In the genomic region with DNA sequence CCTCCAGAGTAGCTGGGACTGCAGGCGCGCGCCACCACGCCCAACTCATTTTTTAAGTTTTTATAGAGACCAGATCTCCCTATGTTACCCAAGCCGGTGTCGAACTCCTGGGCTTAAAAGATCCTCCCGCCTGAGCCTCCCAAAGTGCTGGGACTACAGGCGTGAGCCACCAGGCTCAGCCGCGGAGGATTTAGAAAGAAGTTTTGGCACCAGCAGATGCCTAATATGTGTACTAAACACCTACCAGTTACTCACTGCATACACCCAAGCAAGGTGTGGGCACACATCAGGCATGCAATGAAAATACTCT, we compare ENCODE assay signal across 8 cellular contexts. TPM values are rescaled to one million over a fixed set of nuclear protein-coding genes. Genes with fewer than 3 reads are reported as not detected.
DNase-seq lines count a peak whose midpoint lies in the region; ATAC-seq, FAIRE-seq and TF ChIP-seq lines count a peak whose summit lies in the region.

No MANE protein-coding gene starts in this region.

- no peak for ATAC-seq in CD8-positive, alpha-beta T cell
- no peak for ATAC-seq in PC-3
- no peak for ATAC-seq in HG03469 (IDR thresholded peaks at IDR 0.05; ENCODE audit: unreplicated experiment)

- no peaks in the 10 kb centered on the region for H3K27me3 ChIP-seq in CD8-positive, alpha-beta T cell (ENCODE audit: insufficient read depth, low read length)
- H3K27me3 ChIP-seq in PC-3 (ENCODE audit: low read length) (no peaks in the 10 kb centered on the region), endothelial cell of umbilical vein (ENCODE audit: control insufficient read depth in 2 of 2, insufficient read depth in 2 of 2, low read length in 2 of 2) (no peaks in the 10 kb centered on the region)

- dilution Hi-C loops in endothelial cell of umbilical vein (cut with MboI; ENCODE audit: extremely low pct_ligation_motif_present, low sequenced_read_pairs): no loop called here

- POLR2A ChIA-PET in CD8-positive, alpha-beta T cell (lab: Charles Lee): interaction anchor here (1.0 to 1.6 kb wide), 5 partner anchors 39 to 1215 kb away, joined by 3 to 6 read pairs (median 5); a partner anchor contains a TSS
- POLR2A ChIA-PET in PC-3 (lab: Charles Lee; ENCODE audit: unreplicated experiment): interaction anchor here (0.6 kb wide), 1 partner anchor 943 kb away, joined by 3 read pairs; no protein-coding TSS in a partner anchor
- POLR2A ChIA-PET in endothelial cell of umbilical vein (lab: Charles Lee): no interaction called here
- POLR2A ChIA-PET in GM10248 (lab: Yijun Ruan, JAX): interaction anchor here (0.7 kb wide), 1 partner anchor 165 kb away, joined by 3 read pairs; a partner anchor contains a TSS

- no peak overlapping the region for H3K9ac ChIP-seq in PC-3 (ENCODE audit: low read length)
- no peak overlapping the region for H3K9ac ChIP-seq in endothelial cell of umbilical vein (replicated peaks; ENCODE audit: extremely low read depth, insufficient read depth, low read length)

- peak overlapping the region; percentile 82 for H3K4me3 ChIP-seq in CD8-positive, alpha-beta T cell (ENCODE audit: low read depth, low read length)
- H3K4me3 ChIP-seq in PC-3 (ENCODE audit: low read length): peak overlapping the region; percentile 85
- peak overlapping the region in 2 of 3 experiments; percentile 62 to 78 for H3K4me3 ChIP-seq in endothelial cell of umbilical vein (replicated peaks in 1 of 3; ENCODE audit: insufficient read depth in 1 of 3, low read depth in 1 of 3, low read length in 3 of 3)

- H3K27me3 Mint-ChIP-seq in CD8-positive, alpha-beta T cell (ENCODE audit: low read depth): no peaks in the 10 kb centered on the region
- no peaks in the 10 kb centered on the region for H3K27me3 Mint-ChIP-seq in osteocyte (ENCODE audit: unreplicated experiment)

- H3K4me2 ChIP-seq in PC-3 (ENCODE audit: low read length): peak overlapping the region; percentile 89
- peak overlapping the region; percentile 56 for H3K4me2 ChIP-seq in endothelial cell of umbilical vein (ENCODE audit: insufficient read depth, low read length)

- no peak for TF ChIP-seq CTCF in CD8-positive, alpha-beta T cell (IDR thresholded peaks at IDR 0.05)
- TF ChIP-seq CTCF in PC-3 (conservative IDR thresholded peaks at IDR 0.05; ENCODE audit: low read depth, low read length) (no peak), endothelial cell of umbilical vein (IDR thresholded peaks at IDR 0.05; ENCODE audit: extremely low read depth in 1 of 2, insufficient read depth in 1 of 2, low read depth in 1 of 2, low read length in 2 of 2) (no peak), osteocyte (IDR thresholded peaks at IDR 0.05) (no peak), GM10248 (IDR thresholded peaks at IDR 0.05; ENCODE audit: control extremely low read depth, extremely low read depth, low read depth, missing control alignments) (no peak)

- CTCF ChIA-PET in CD8-positive, alpha-beta T cell (lab: Charles Lee): no interaction called here
- CTCF ChIA-PET in PC-3 (lab: Charles Lee) (no interaction called here), endothelial cell of umbilical vein (lab: Charles Lee) (interaction anchor here (1.6 kb wide), 1 partner anchor 11 kb away, joined by 3 read pairs; no protein-coding TSS in a partner anchor), GM10248 (lab: Yijun Ruan, JAX) (interaction anchor here (1.5 to 2.0 kb wide), 2 partner anchors 150 to 471 kb away, joined by 3 to 6 read pairs; a partner anchor contains a TSS)

- H3F3A ChIP-seq in PC-3 (ENCODE audit: low read length, unreplicated experiment): no peaks in the 10 kb centered on the region

- H3K4me3 Mint-ChIP-seq in CD8-positive, alpha-beta T cell: peak overlapping the region; percentile 95
- H3K4me3 Mint-ChIP-seq in osteocyte (ENCODE audit: unreplicated experiment): peak overlapping the region; percentile 83

- peaks cover 14% of the 10 kb centered on the region for H3K9me3 Mint-ChIP-seq in CD8-positive, alpha-beta T cell
- H3K9me3 Mint-ChIP-seq in osteocyte (ENCODE audit: unreplicated experiment): no peaks in the 10 kb centered on the region

- no peaks in the 10 kb centered on the region for H3K9me3 ChIP-seq in CD8-positive, alpha-beta T cell (ENCODE audit: low read length)
- H3K9me3 ChIP-seq in PC-3 (ENCODE audit: low read length) (no peaks in the 10 kb centered on the region), endothelial cell of umbilical vein (replicated peaks; ENCODE audit: control insufficient read depth, insufficient read depth, low read length) (no peaks in the 10 kb centered on the region)

- H3K36me3 Mint-ChIP-seq in CD8-positive, alpha-beta T cell: peaks cover 25% of the 10 kb centered on the region
- peaks cover 3% of the 10 kb centered on the region for H3K36me3 Mint-ChIP-seq in osteocyte (ENCODE audit: unreplicated experiment)

- peak overlapping the region; percentile 84 for H3K27ac ChIP-seq in CD8-positive, alpha-beta T cell (ENCODE audit: low read depth, low read length)
- H3K27ac ChIP-seq in PC-3 (ENCODE audit: low read length): no peak overlapping the region
- no peak overlapping the region for H3K27ac ChIP-seq in endothelial cell of umbilical vein (ENCODE audit: insufficient read depth, low read depth, low read length)

- H3K9me1 ChIP-seq in endothelial cell of umbilical vein (replicated peaks; ENCODE audit: control insufficient read depth, extremely low read depth, insufficient read depth, low read length): no peaks in the 10 kb centered on the region

- peaks cover 3% of the 10 kb centered on the region for H3K36me3 ChIP-seq in CD8-positive, alpha-beta T cell (ENCODE audit: insufficient read depth, low read length)
- H3K36me3 ChIP-seq in PC-3 (ENCODE audit: low read depth, low read length) (no peaks in the 10 kb centered on the region), endothelial cell of umbilical vein (ENCODE audit: control insufficient read depth in 2 of 2, extremely low read depth in 1 of 2, insufficient read depth in 2 of 2, low read length in 2 of 2) (no peaks in the 10 kb centered on the region)

- TSS peak; percentile 30 for BruUV-seq in PC-3 (replicated peaks; lab: Mats Ljungman, UMichigan)
- BruUV-seq in endothelial cell of umbilical vein (replicated peaks; lab: Mats Ljungman, UMichigan): no TSS peak

- H3K27ac Mint-ChIP-seq in CD8-positive, alpha-beta T cell: no peak overlapping the region
- peak overlapping the region; percentile 47 for H3K27ac Mint-ChIP-seq in osteocyte (ENCODE audit: unreplicated experiment)

- intact Hi-C loops in CD8-positive, alpha-beta T cell (cut with DNase I, micrococcal nuclease): loop anchor here (1.0 to 5.0 kb wide), 22 partner anchors 39 to 1087 kb away; a partner anchor contains a TSS
- intact Hi-C loops in PC-3 (cut with micrococcal nuclease) (no loop called here), endothelial cell of umbilical vein (cut with micrococcal nuclease) (loop anchor here (1.0 kb wide), 2 partner anchors 110 to 165 kb away; a partner anchor contains a TSS)

- peaks cover 10% of the 10 kb centered on the region for H3K4me1 ChIP-seq in CD8-positive, alpha-beta T cell (ENCODE audit: insufficient read depth, low read length)
- peaks cover 7% of the 10 kb centered on the region; the same call in 1 of the 2 replicates for H3K4me1 ChIP-seq in PC-3 (ENCODE audit: insufficient read depth, low read length)
- peaks cover 7% of the 10 kb centered on the region for H3K4me1 ChIP-seq in endothelial cell of umbilical vein (ENCODE audit: control insufficient read depth, extremely low read depth, insufficient read depth, low read length)

- H3K4me1 Mint-ChIP-seq in CD8-positive, alpha-beta T cell (ENCODE audit: low read depth): peaks cover 28% of the 10 kb centered on the region
- H3K4me1 Mint-ChIP-seq in osteocyte (ENCODE audit: unreplicated experiment): peaks cover 10% of the 10 kb centered on the region

- no peak for FAIRE-seq in endothelial cell of umbilical vein (lab: Jason Lieb, UNC)

- no peaks in the 10 kb centered on the region for H3K79me2 ChIP-seq in PC-3 (ENCODE audit: low read length)
- H3K79me2 ChIP-seq in endothelial cell of umbilical vein (ENCODE audit: control insufficient read depth, insufficient read depth, low read length): no peaks in the 10 kb centered on the region

- H3K9me2 ChIP-seq in PC-3 (replicated peaks; ENCODE audit: low read length): no peaks in the 10 kb centered on the region

- H2AFZ ChIP-seq in PC-3 (ENCODE audit: low read length) (peak overlapping the region; percentile 97), endothelial cell of umbilical vein (ENCODE audit: low read depth, low read length) (peak overlapping the region; percentile 97)

- no peak for TF ChIP-seq POLR2A in endothelial cell of umbilical vein (IDR thresholded peaks at IDR 0.05; ENCODE audit: low read depth, low read length)

- H4K20me1 ChIP-seq in PC-3 (ENCODE audit: low read length) (no peaks in the 10 kb centered on the region), endothelial cell of umbilical vein (replicated peaks; ENCODE audit: control insufficient read depth, extremely low read depth, insufficient read depth, low read length) (no peaks in the 10 kb centered on the region)

- DNase-seq in CD8-positive, alpha-beta T cell: no peak
- DNase-seq in PC-3 (no peak), endothelial cell of umbilical vein (ENCODE audit: low read depth, low spot score) (no peak), osteocyte (ENCODE audit: extremely low spot score, unreplicated experiment) (no peak), UCSD-AML1 (lab: John Stamatoyannopoulos, UW; ENCODE audit: unreplicated experiment) (no peak), GM10248 (ENCODE audit: extremely low spot score) (no peak), NCI-H1105 treated with DMSO at 0.1 percent for 48 hours (lab: John Stamatoyannopoulos, UW) (no peak)

RNA-seq across cellular contexts. Expression of a gene that starts 0.5 kb away (rescaled TPM):
- total RNA-seq in CD8-positive, alpha-beta T cell: 1 to 10 TPM; 5.0 to 5.7 TPM
- total RNA-seq in PC-3 (2014; rRNA removed) (0.40 and 0.73 TPM in 2 replicates), endothelial cell of umbilical vein (2.6 and 3.1 TPM in 2 replicates), osteocyte (6.0 and 6.6 TPM in 2 replicates)
- 0.33 and 0.59 TPM in 2 replicates for polyA plus RNA-seq in endothelial cell of umbilical vein
- polyA plus RNA-seq in endothelial cell of umbilical vein (2011; cell fraction: cytosol; rRNA removed): 0.48 and 0.62 TPM in 2 replicates
- 2.8 and 3.5 TPM in 2 replicates for polyA plus RNA-seq in endothelial cell of umbilical vein (2011; cell fraction: nucleus; rRNA removed)
- 1.3 TPM in 2 replicates for polyA plus RNA-seq in endothelial cell of umbilical vein (2012)
- 2.0 TPM in 2 replicates for polyA minus RNA-seq in endothelial cell of umbilical vein
- polyA minus RNA-seq in endothelial cell of umbilical vein (2011; cell fraction: cytosol; rRNA and poly(A)+ RNA removed): 0.82 TPM
- 3.0 TPM in 2 replicates for polyA minus RNA-seq in endothelial cell of umbilical vein (2011; cell fraction: nucleus; rRNA and poly(A)+ RNA removed)

RNA-seq across cellular contexts. Expression of a gene that starts 39.0 kb away (rescaled TPM):
- total RNA-seq in CD8-positive, alpha-beta T cell: 1 to 10 TPM; 5.3 to 5.6 TPM
- total RNA-seq in PC-3 (2014; rRNA removed) (0.35 and 0.36 TPM in 2 replicates), endothelial cell of umbilical vein (3.7 and 3.9 TPM in 2 replicates), osteocyte (8.9 TPM in 2 replicates)
- polyA plus RNA-seq in endothelial cell of umbilical vein: 1.4 and 1.8 TPM in 2 replicates
- 1.9 and 2.0 TPM in 2 replicates for polyA plus RNA-seq in endothelial cell of umbilical vein (2011; cell fraction: cytosol; rRNA removed)
- polyA plus RNA-seq in endothelial cell of umbilical vein (2011; cell fraction: nucleus; rRNA removed): 2.7 and 2.8 TPM in 2 replicates
- polyA plus RNA-seq in endothelial cell of umbilical vein (2012): 2.2 and 2.8 TPM in 2 replicates
- polyA minus RNA-seq in endothelial cell of umbilical vein: 3.8 and 5.3 TPM in 2 replicates
- 3.3 TPM for polyA minus RNA-seq in endothelial cell of umbilical vein (2011; cell fraction: cytosol; rRNA and poly(A)+ RNA removed)
- 3.8 and 5.0 TPM in 2 replicates for polyA minus RNA-seq in endothelial cell of umbilical vein (2011; cell fraction: nucleus; rRNA and poly(A)+ RNA removed)

Comparison
In these comparisons a context has a peak if more than half of its experiments do, and no peak if none do; other contexts are left out.
1. CTCF ChIA-PET loops: an anchor here in endothelial cell of umbilical vein (1.6 kb wide) and GM10248 (1.5 to 2.0 kb wide); none called in CD8-positive, alpha-beta T cell and PC-3.